ENCODE assay signal across 8 cellular contexts in the genomic region with DNA sequence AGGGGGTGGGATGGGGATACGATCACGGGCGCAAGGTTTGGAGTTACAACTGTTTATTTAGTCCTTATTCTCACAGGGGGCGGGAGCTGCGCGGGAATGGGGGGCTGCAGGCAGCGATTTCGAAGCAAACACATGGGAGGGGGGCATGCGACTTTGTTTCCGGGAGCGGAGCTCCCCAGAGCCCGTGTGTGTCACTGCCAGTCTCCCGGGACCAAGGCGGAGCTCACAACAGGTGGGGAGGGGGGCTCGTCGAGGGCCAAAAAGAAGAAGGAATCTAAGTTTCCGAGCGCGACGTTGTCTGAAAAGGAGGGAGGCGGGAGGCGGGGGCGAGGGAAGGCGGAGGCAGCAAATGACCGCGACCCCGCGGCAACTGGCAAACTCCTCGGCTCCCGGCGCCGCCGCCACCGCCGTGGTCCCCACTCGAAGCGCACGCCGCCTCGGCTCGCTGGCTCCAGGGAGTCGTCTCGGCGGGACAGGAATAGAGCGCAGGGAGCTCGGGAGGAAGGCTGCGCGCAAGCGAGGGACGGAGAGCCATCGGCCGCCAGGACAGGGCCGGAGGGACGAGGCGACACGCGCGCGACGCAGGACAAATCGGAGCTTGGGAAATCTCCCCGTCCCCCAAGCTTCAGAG. TPM values are rescaled to one million over a fixed set of nuclear protein-coding genes. Genes with fewer than 3 reads are reported as not detected.
DNase-seq lines count a peak whose midpoint lies in the region; ATAC-seq and TF ChIP-seq lines count a peak whose summit lies in the region.

No MANE protein-coding gene starts in this region.

- TF ChIP-seq CTCF in C4-2B (conservative IDR thresholded peaks at IDR 0.05) (no peak), choroid plexus epithelial cell (conservative IDR thresholded peaks at IDR 0.05; ENCODE audit: low read depth, low read length) (no peak)

- H3K27ac ChIP-seq in C4-2B, result peak overlapping the region; percentile 91

- peak overlapping the region; percentile 86 for H3K4me3 ChIP-seq in choroid plexus epithelial cell (ENCODE audit: low read depth, low read length)

- DNase-seq in M059J (ENCODE audit: low read depth) (peak; percentile 63), choroid plexus epithelial cell (ENCODE audit: low read depth) (peak; percentile 38), kidney glomerular epithelial cell (lab: John Stamatoyannopoulos, UW) (peak; percentile 31)
- DNase-seq in activated CD4-positive, CD25-positive, alpha-beta regulatory T cell (lab: John Stamatoyannopoulos, UW), result peak in 3 of 4 experiments; percentile 15 to 32 (median 20)
- DNase-seq in stimulated activated CD4-positive, alpha-beta T cell treated with anti-CD3 and anti-CD28 coated beads, Interleukin-12 subunit alpha, Interleukin-12 subunit beta, amount 100 ng/mL, for 4 hours, result peak; percentile 51

- ATAC-seq in GM18520 (IDR thresholded peaks at IDR 0.05; ENCODE audit: unreplicated experiment), result no peak
- ATAC-seq in HG02970 (IDR thresholded peaks at IDR 0.05; ENCODE audit: low FRiP score, unreplicated experiment), result no peak

RNA-seq across cellular contexts. Expression of a gene that starts 1.4 kb away (rescaled TPM):
- 18.1 and 19.2 TPM in 2 replicates for total RNA-seq in M059J (2014; rRNA removed; shearing (Covaris generic))
